In the genomic region with DNA sequence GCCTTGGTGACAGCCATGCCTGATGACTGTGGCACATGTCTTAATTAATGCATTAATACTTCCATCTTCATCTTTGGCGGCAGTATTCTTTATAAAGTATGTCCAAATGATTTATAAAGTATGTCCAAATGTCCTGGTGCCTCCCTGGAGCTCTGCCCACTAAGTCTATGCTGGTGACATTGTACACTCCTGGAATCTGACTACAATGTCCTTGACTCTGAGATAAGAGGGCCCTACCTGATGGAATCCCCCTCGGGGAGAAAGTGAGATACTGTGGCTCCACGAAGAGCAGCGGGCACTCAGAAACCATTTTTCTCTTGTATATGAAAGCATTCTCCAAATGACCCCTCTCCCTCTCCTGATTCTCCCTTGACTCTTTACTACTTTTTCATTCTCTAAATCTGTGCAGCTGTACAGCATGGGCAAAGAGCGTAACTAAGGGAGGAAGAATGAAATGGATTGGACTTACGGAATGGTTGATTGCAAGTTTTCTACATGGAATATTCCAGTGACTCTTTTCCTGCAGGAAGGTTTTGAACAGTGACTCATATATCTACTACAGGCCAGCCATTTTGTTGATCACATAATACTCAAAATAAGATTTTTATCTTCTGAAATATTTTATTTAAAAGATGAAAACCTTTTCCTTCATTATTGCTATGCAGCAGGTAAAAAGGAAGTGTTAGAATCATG, we compare ENCODE assay signal across 29 cellular contexts. TPM values are rescaled to one million over a fixed set of nuclear protein-coding genes. Genes with fewer than 3 reads are reported as not detected.
A peak's percentile ranks its signal among the peaks of the same experiment; 100 is the strongest.
DNase-seq lines count a peak whose midpoint lies in the region; ATAC-seq and TF ChIP-seq lines count a peak whose summit lies in the region.
"Had no signal": no experiment of that assay in that cellular context is flagged by ENCODE, and none has a peak within 500 bp of the region (broad histone marks: within the 10 kb centered on the region; RNA-seq: fewer than 3 reads in every experiment).

No MANE protein-coding gene starts in this region.

- WGBS in spleen, 5 donors, result 77 to 91% (median 90%) methylated on average over 6 of the region's 6 CpGs

- H3K9me3 Mint-ChIP-seq in CD4-positive, alpha-beta T cell, result no peaks in the 10 kb centered on the region
- H3K9me3 Mint-ChIP-seq in WTC11, result no peaks in the 10 kb centered on the region
- H3K9me3 Mint-ChIP-seq in progenitor cell of endocrine pancreas (ENCODE audit: low read depth), result peaks cover 8% of the 10 kb centered on the region
- H3K9me3 Mint-ChIP-seq: activated naive CD8-positive, alpha-beta T cell treated with anti-CD3 and anti-CD28 coated beads, Interleukin-2, amount 10 ng/mL, durations not matched to agents 7 days and 5 days had no signal

- peaks cover 49% of the 10 kb centered on the region for H3K4me1 Mint-ChIP-seq in CD4-positive, alpha-beta T cell (ENCODE audit: low read depth)
- H3K4me1 Mint-ChIP-seq in WTC11, result peaks cover 94% of the 10 kb centered on the region
- peaks cover 43% of the 10 kb centered on the region for H3K4me1 Mint-ChIP-seq in progenitor cell of endocrine pancreas (ENCODE audit: low read depth)

- intact Hi-C loops in CD4-positive, alpha-beta T cell (cut with DNase I, micrococcal nuclease), result no loop called here
- intact Hi-C loops in left ventricle myocardium inferior (cut with micrococcal nuclease) (no loop called here), spleen (cut with DNase I; ENCODE audit: low total_unique reads) (no loop called here)

- H3K36me3 ChIP-seq in left ventricle myocardium inferior (peaks cover 26% of the 10 kb centered on the region), spleen (peaks cover 0 to 76% (median 29%) of the 10 kb centered on the region in 6 donors)

- H3K4me3 Mint-ChIP-seq in CD4-positive, alpha-beta T cell, result no peak overlapping the region
- no peak overlapping the region for H3K4me3 Mint-ChIP-seq in WTC11
- no peak overlapping the region for H3K4me3 Mint-ChIP-seq in progenitor cell of endocrine pancreas (ENCODE audit: low read depth)
- H3K4me3 Mint-ChIP-seq: activated B cell treated with CpG ODN at 0.5 μM for 24 hours; activated naive CD8-positive, alpha-beta T cell treated with anti-CD3 and anti-CD28 coated beads, Interleukin-2, amount 10 ng/mL, durations not matched to agents 7 days and 5 days; CD8-positive, alpha-beta T cell had no signal

- H3K27me3 ChIP-seq in CD4-positive, alpha-beta T cell (ENCODE audit: control insufficient read depth, insufficient read depth, low read length), result no peaks in the 10 kb centered on the region
- no peaks in the 10 kb centered on the region for H3K27me3 ChIP-seq in left ventricle myocardium inferior (ENCODE audit: low read depth)
- no peaks in the 10 kb centered on the region for H3K27me3 ChIP-seq in spleen (replicated peaks in 1 of 7)
- H3K27me3 ChIP-seq: esophagus muscularis mucosa, neutrophil, testis had no signal

- POLR2A ChIA-PET in CD4-positive, alpha-beta T cell (lab: Charles Lee), result no interaction called here
- POLR2A ChIA-PET in WTC11 (lab: Charles Lee), result interaction anchor here (0.7 kb wide), 1 partner anchor 10 kb away, joined by 3 read pairs; no protein-coding TSS in a partner anchor

- H3K36me3 Mint-ChIP-seq in CD4-positive, alpha-beta T cell (ENCODE audit: low read depth), result peaks cover 78% of the 10 kb centered on the region
- H3K36me3 Mint-ChIP-seq in WTC11 (peaks cover 47% of the 10 kb centered on the region), progenitor cell of endocrine pancreas (ENCODE audit: insufficient read depth) (peaks cover 15% of the 10 kb centered on the region)

- no peaks in the 10 kb centered on the region for H3K27me3 Mint-ChIP-seq in CD4-positive, alpha-beta T cell
- H3K27me3 Mint-ChIP-seq in WTC11 (ENCODE audit: low read depth), result no peaks in the 10 kb centered on the region
- H3K27me3 Mint-ChIP-seq in progenitor cell of endocrine pancreas, result no peaks in the 10 kb centered on the region
- H3K27me3 Mint-ChIP-seq: activated B cell treated with CpG ODN at 0.5 μM for 24 hours; activated naive CD8-positive, alpha-beta T cell treated with anti-CD3 and anti-CD28 coated beads, Interleukin-2, amount 10 ng/mL, durations not matched to agents 7 days and 5 days had no signal

- TF ChIP-seq POLR2A in spleen (IDR thresholded peaks at IDR 0.05), result no peak

- TF ChIP-seq CTCF in CD4-positive, alpha-beta T cell (IDR thresholded peaks at IDR 0.05), result no peak
- no peak for TF ChIP-seq CTCF in WTC11 (IDR thresholded peaks at IDR 0.05)
- no peak for TF ChIP-seq CTCF in left ventricle myocardium inferior (IDR thresholded peaks at IDR 0.05; ENCODE audit: borderline replicate concordance)
- TF ChIP-seq CTCF in progenitor cell of endocrine pancreas (IDR thresholded peaks at IDR 0.05; ENCODE audit: unreplicated experiment), result no peak
- no peak for TF ChIP-seq CTCF in spleen (IDR thresholded peaks at IDR 0.05 in 8 of 11, conservative IDR thresholded peaks at IDR 0.05 in 3 of 11)

- ATAC-seq in CD4-positive, alpha-beta T cell (ENCODE audit: poor library complexity), result no peak
- ATAC-seq in WTC11 (no peak), GM21390 (IDR thresholded peaks at IDR 0.05; ENCODE audit: unreplicated experiment) (no peak)
- ATAC-seq: A549; CD8-positive, alpha-beta T cell had no signal

- no peak overlapping the region for H3K4me3 ChIP-seq in left ventricle myocardium inferior
- no peak overlapping the region for H3K4me3 ChIP-seq in spleen
- H3K4me3 ChIP-seq: A549, esophagus muscularis mucosa, lung, prostate gland, SK-N-MC, skin epidermis, testis had no signal

- CTCF ChIA-PET in CD4-positive, alpha-beta T cell (lab: Charles Lee), result no interaction called here
- CTCF ChIA-PET in WTC11 (lab: Charles Lee), result interaction anchor here (0.5 to 1.0 kb wide), 2 partner anchors 10 to 361 kb away, joined by 3 read pairs; no protein-coding TSS in a partner anchor

- H3K4me1 ChIP-seq in left ventricle myocardium inferior (peaks cover 94% of the 10 kb centered on the region), spleen (peaks cover 8 to 49% (median 25%) of the 10 kb centered on the region in 6 donors)
- H3K4me1 ChIP-seq: prostate gland had no signal

- H3K27ac ChIP-seq in CD4-positive, alpha-beta T cell (ENCODE audit: low read depth, low read length), result no peak overlapping the region
- H3K27ac ChIP-seq in left ventricle myocardium inferior (replicated peaks), result peak overlapping the region; percentile 79
- H3K27ac ChIP-seq in spleen, result no peak overlapping the region
- H3K27ac ChIP-seq: A549, esophagus muscularis mucosa, neutrophil, prostate gland, SK-N-MC, skin epidermis, testis had no signal

- DNase-seq in CD4-positive, alpha-beta T cell, result no peak
- DNase-seq in WTC11 (ENCODE audit: low spot score), result no peak
- no peak for DNase-seq in left ventricle myocardium inferior
- no peak for DNase-seq in progenitor cell of endocrine pancreas (ENCODE audit: low spot score, unreplicated experiment)
- no peak for DNase-seq in amygdala (lab: John Stamatoyannopoulos, UW)
- DNase-seq in GF-D8 (lab: John Stamatoyannopoulos, UW), result no peak
- DNase-seq in spleen, result no peak
- DNase-seq: activated B cell treated with CpG ODN at 0.5 μM for 24 hours; activated CD4-positive, alpha-beta T cell treated with anti-CD3 and anti-CD28 coated beads, Interleukin-2, amount 50 U/mL, for 1 hour; activated effector memory CD4-positive, alpha-beta T cell treated with Interleukin-2 at 50 U/mL for 16 hours; activated naive CD8-positive, alpha-beta T cell treated with anti-CD3 and anti-CD28 coated beads, Interleukin-2, amount 10 ng/mL, durations not matched to agents 7 days and 5 days; activated T-cell treated with anti-CD3 and anti-CD28 coated beads, Interleukin-2, amount 50 U/mL, for 1 hour; CD8-positive, alpha-beta T cell; cortex of kidney; foreskin fibroblast; MM.1S; NCI-H1105 treated with DMSO at 0.1 percent for 48 hours; NCI-H524; OCI-M1; stimulated activated naive CD4-positive, alpha-beta T cell; testis had no signal

- H3K9me3 ChIP-seq in CD4-positive, alpha-beta T cell (ENCODE audit: control insufficient read depth, low read length), result no peaks in the 10 kb centered on the region
- H3K9me3 ChIP-seq in left ventricle myocardium inferior (replicated peaks) (no peaks in the 10 kb centered on the region), spleen (peaks cover 0 to 13% (median 7%) of the 10 kb centered on the region in 8 donors)
- H3K9me3 ChIP-seq: A549, esophagus muscularis mucosa, neutrophil, prostate gland, testis had no signal

- peak overlapping the region; percentile 30 for H3K27ac Mint-ChIP-seq in CD4-positive, alpha-beta T cell
- peak overlapping the region; percentile 98 for H3K27ac Mint-ChIP-seq in WTC11
- peak overlapping the region; percentile 81 for H3K27ac Mint-ChIP-seq in progenitor cell of endocrine pancreas
- H3K27ac Mint-ChIP-seq: activated naive CD8-positive, alpha-beta T cell treated with anti-CD3 and anti-CD28 coated beads, Interleukin-2, amount 10 ng/mL, durations not matched to agents 7 days and 5 days; CD8-positive, alpha-beta T cell had no signal

TF ChIP-seq in WTC11, 78 proteins besides CTCF, POLR2A, EP300 and RAD21:
- no peak for TF ChIP-seq TEAD4 (CRISPR knock-in tag; IDR thresholded peaks at IDR 0.05)
- TF ChIP-seq ZNF263 (CRISPR knock-in tag; IDR thresholded peaks at IDR 0.05; ENCODE audit: low read depth), result no peak
TF ChIP-seq in WTC11: peak in this region for 0.

RNA-seq across cellular contexts. Expression of gene RAB12, which starts 17.3 kb away (rescaled TPM):
- total RNA-seq in CD4-positive, alpha-beta T cell, result 10 to 100 TPM; 20.1 to 20.3 TPM
- total RNA-seq in WTC11 (2021) (56.1 to 69.3 TPM (median 58.1 TPM) in 3 replicates), left ventricle myocardium inferior (103 TPM), progenitor cell of endocrine pancreas (15.4 and 18.6 TPM in 2 replicates), spleen (10 to 100 TPM; 33.4 to 56.5 (median 47.5) TPM)
- polyA plus RNA-seq in spleen, result 10 to 100 TPM; 26.0 to 33.5 (median 28.9) TPM

Comparison
In these comparisons a context has a peak if more than half of its experiments do, and no peak if none do; other contexts are left out.
1. H3K27ac Mint-ChIP-seq: peak in every context shown above with its lines; median percentile 98 in WTC11; 81 in progenitor cell of endocrine pancreas; 30 in CD4-positive, alpha-beta T cell.